30 cellular contexts compared by ENCODE assay signal in genomic region chr11:42992594-42992993, GRCh38.
"Had no signal": no experiment of that assay in that cellular context is flagged by ENCODE, and none has a peak within 500 bp of the region (broad histone marks: within the 10 kb centered on the region; RNA-seq: fewer than 3 reads in every experiment).

No MANE protein-coding gene starts in this region.

- H3K36me3 ChIP-seq: left lung, lower lobe of right lung, ovary, prostate gland, stomach, thyroid gland, upper lobe of right lung had no signal

- FAIRE-seq: islet of Langerhans, kidney, urothelium cell line had no signal

- H3K9me3 ChIP-seq: left lung, lower lobe of right lung, mucosa of descending colon, ovary, prostate gland, testis, thyroid gland, upper lobe of right lung had no signal

- DNase-seq: hippocampal formation; kidney; left colon; left lung; lower lobe of right lung; mammary epithelial cell; mesendoderm; mucosa of descending colon; naive thymus-derived CD4-positive, alpha-beta T cell; ovary; posterior cingulate gyrus; retina; right cardiac atrium; stimulated activated CD4-positive, alpha-beta T cell treated with anti-CD3 and anti-CD28 coated beads, Interleukin-12 subunit alpha, Interleukin-12 subunit beta, amount 100 ng/mL, for 4 hours; stimulated activated CD4-positive, alpha-beta T cell treated with anti-CD3 and anti-CD28 coated beads, Interleukin-15, amount 100 ng/mL, for 24 hours; stimulated activated CD4-positive, alpha-beta T cell treated with anti-CD3 and anti-CD28 coated beads, Interleukin-2, amount 100 ng/mL, for 24 hours; stimulated activated CD4-positive, alpha-beta T cell treated with anti-CD3 and anti-CD28 coated beads, Interleukin-4, amount 100 ng/mL, for 1 hour; stimulated activated naive B cell treated with anti-CD40 and anti-IgM and Interleukin-4, amounts not matched to agents 10 μg/mL and 1 μg/mL and 100 μg/mL, for 72 hours; stimulated activated naive CD8-positive, alpha-beta T cell treated with anti-CD3 and anti-CD28 coated beads, Interleukin-15, Interleukin-2, amounts not matched to agents 100 U/mL and 50 U/mL, for 24 hours; stomach; testis; thyroid gland; trophoblast cell; upper lobe of right lung had no signal

- H3K27me3 ChIP-seq: left lung, ovary, stomach, testis, thyroid gland, upper lobe of right lung had no signal

- ATAC-seq: left colon; left lung; lower lobe of right lung; mucosa of descending colon; naive thymus-derived CD4-positive, alpha-beta T cell; natural killer cell treated with Interleukin-12 subunit alpha and Interleukin-12 subunit beta and Interleukin-15 and Interleukin-18, amount 100 ng/mL, for 72 hours; right cardiac atrium; sciatic nerve; stimulated activated naive B cell treated with anti-CD40 and anti-IgM and Interleukin-4, amounts not matched to agents 10 μg/mL and 1 μg/mL and 100 μg/mL, for 72 hours; stimulated activated naive CD8-positive, alpha-beta T cell treated with anti-CD3 and anti-CD28 coated beads, Interleukin-15, Interleukin-2, amounts not matched to agents 100 U/mL and 50 U/mL, for 24 hours; upper lobe of right lung had no signal

- H3K27ac ChIP-seq: left lung, lower lobe of right lung, ovary, prostate gland, skin epidermis, stomach, testis, thyroid gland, upper lobe of right lung had no signal

- H3K4me3 ChIP-seq: left lung, lower lobe of right lung, mucosa of descending colon, ovary, prostate gland, skin epidermis, stomach, testis, thyroid gland, upper lobe of right lung had no signal

- H3K4me1 ChIP-seq: left lung, lower lobe of right lung, prostate gland, stomach, testis, thyroid gland, upper lobe of right lung had no signal
